In genomic region chr5:81749562-81750307, GRCh38 we compare ENCODE assay signal across 8 cellular contexts. TPM values are rescaled to one million over a fixed set of nuclear protein-coding genes. Genes with fewer than 3 reads are reported as not detected.
DNase-seq lines count a peak whose midpoint lies in the region; ATAC-seq and TF ChIP-seq lines count a peak whose summit lies in the region.

No MANE protein-coding gene starts in this region.

- no peaks in the 10 kb centered on the region for H4K20me1 ChIP-seq in PC-3 (ENCODE audit: low read length)

- H3K4me2 ChIP-seq in PC-3 (ENCODE audit: low read length) = peak overlapping the region; percentile 71

- peaks cover 14% of the 10 kb centered on the region; the same call in 1 of the 2 replicates for H3K27me3 ChIP-seq in PC-3 (ENCODE audit: low read length)
- H3K27me3 ChIP-seq in heart right ventricle = no peaks in the 10 kb centered on the region
- H3K27me3 ChIP-seq in rectal smooth muscle tissue (ENCODE audit: control insufficient read depth, insufficient read depth, low read length) = no peaks in the 10 kb centered on the region

- H3K27ac ChIP-seq in PC-3 (ENCODE audit: low read length) = no peak overlapping the region
- H3K27ac ChIP-seq in heart right ventricle = peak overlapping the region; percentile 53 to 100 (median 87)
- peak overlapping the region; percentile 51 for H3K27ac ChIP-seq in rectal smooth muscle tissue (ENCODE audit: low read depth, low read length)

- H3K4me3 ChIP-seq in PC-3 (ENCODE audit: low read length) (peak overlapping the region; percentile 64), heart right ventricle (peak overlapping the region; percentile 50 to 89 (median 80)), rectal smooth muscle tissue (ENCODE audit: low read length) (peak overlapping the region; percentile 71)

- no peaks in the 10 kb centered on the region for H3K9me3 ChIP-seq in PC-3 (ENCODE audit: low read length)
- no peaks in the 10 kb centered on the region for H3K9me3 ChIP-seq in heart right ventricle

- TF ChIP-seq CTCF in PC-3 (conservative IDR thresholded peaks at IDR 0.05; ENCODE audit: low read depth, low read length) (no peak), heart right ventricle (IDR thresholded peaks at IDR 0.05) (peak in 1 of 9 donors; percentile 13)

- CTCF ChIA-PET in PC-3 (lab: Charles Lee) = interaction anchor here (0.6 to 1.6 kb wide), 2 partner anchors 148 to 416 kb away, joined by 4 to 7 read pairs; no protein-coding TSS in a partner anchor

- POLR2A ChIA-PET in PC-3 (lab: Charles Lee; ENCODE audit: unreplicated experiment) = no interaction called here

- no peaks in the 10 kb centered on the region for H3K36me3 ChIP-seq in PC-3 (ENCODE audit: low read depth, low read length)
- H3K36me3 ChIP-seq in heart right ventricle = no peaks in the 10 kb centered on the region
- no peaks in the 10 kb centered on the region for H3K36me3 ChIP-seq in rectal smooth muscle tissue (ENCODE audit: control insufficient read depth, insufficient read depth, low read length)

- H3K9me2 ChIP-seq in PC-3 (replicated peaks; ENCODE audit: low read length) = no peaks in the 10 kb centered on the region

- intact Hi-C loops in PC-3 (cut with micrococcal nuclease) = loop anchor here (1.0 to 5.0 kb wide), 6 partner anchors 221 to 1859 kb away; partner anchors contain the start of gene ZCCHC9
- intact Hi-C loops in heart right ventricle (cut with DNase I) = loop anchor here (2.0 to 10.0 kb wide), 13 partner anchors 38 to 415 kb away; partner anchors contain the start of gene ATG10 (in 6 of the 10)

- no TSS peak for BruUV-seq in PC-3 (replicated peaks; lab: Mats Ljungman, UMichigan)

- H3K9ac ChIP-seq in PC-3 (ENCODE audit: low read length) (no peak overlapping the region), rectal smooth muscle tissue (ENCODE audit: low read length) (no peak overlapping the region)

- peak; percentile 61 for DNase-seq in NCI-H748 (lab: John Stamatoyannopoulos, UW; ENCODE audit: unreplicated experiment)
- DNase-seq in NCI-H748 treated with DMSO at 0.1 percent for 48 hours (lab: John Stamatoyannopoulos, UW) = no peak
- no peak for DNase-seq in PC-3
- peak; percentile 62 for DNase-seq in activated naive CD4-positive, alpha-beta T cell treated with Interleukin-2 at 50 U/mL for 16 hours
- DNase-seq in heart right ventricle = peak; percentile 22 to 51
- no peak for DNase-seq in GDM1 (lab: John Stamatoyannopoulos, UW)

- H2AFZ ChIP-seq in PC-3 (ENCODE audit: low read length) = peak overlapping the region; percentile 54

- H3F3A ChIP-seq in PC-3 (ENCODE audit: low read length, unreplicated experiment) = no peaks in the 10 kb centered on the region

- peak; percentile 49 for ATAC-seq in HG02852 (IDR thresholded peaks at IDR 0.05; ENCODE audit: unreplicated experiment)
- 0 out of 2 replicates have a peak, but pooled peaks have one; percentile 0 for ATAC-seq in PC-3
- ATAC-seq in heart right ventricle = no peak

- H3K4me1 ChIP-seq in PC-3 (ENCODE audit: insufficient read depth, low read length) = peaks cover 6% of the 10 kb centered on the region
- H3K4me1 ChIP-seq in heart right ventricle = peaks cover 0 to 57% (median 30%) of the 10 kb centered on the region in 9 donors
- H3K4me1 ChIP-seq in rectal smooth muscle tissue (ENCODE audit: control insufficient read depth, insufficient read depth, low read length) = peaks cover 9% of the 10 kb centered on the region

- no peaks in the 10 kb centered on the region for H3K79me2 ChIP-seq in PC-3 (ENCODE audit: low read length)

- 1% methylated on average over 40 to 61 of the region's 61 CpGs for WGBS in heart right ventricle, 2 donors

RNA-seq across cellular contexts. Expression of gene SSBP2, which starts 1.2 kb away (rescaled TPM):
- total RNA-seq in PC-3 (2014; rRNA removed) (5.8 and 9.0 TPM in 2 replicates), heart right ventricle (10 to 100 TPM; 30.0 to 85.9 (median 56.2) TPM)
- 10 to 100 TPM; 24.2 to 49.6 TPM for polyA plus RNA-seq in heart right ventricle

Comparison
In these comparisons a context has a peak if more than half of its experiments do, and no peak if none do; other contexts are left out.
1. DNase-seq: peak in NCI-H748 (single experiment), activated naive CD4-positive, alpha-beta T cell treated with Interleukin-2 at 50 U/mL for 16 hours (single experiment) and heart right ventricle (2 of 2); none in NCI-H748 treated with DMSO at 0.1 percent for 48 hours (single experiment), PC-3 (single experiment) and GDM1 (single experiment).
2. ATAC-seq: peak in HG02852 (single experiment) and PC-3 (single experiment); none in heart right ventricle (0 of 8).
3. Peak in every context shown above with its lines, with median percentiles within 50 percentile points of each other: H3K4me3 ChIP-seq.